ENCODE assay signal across 10 cellular contexts in genomic region chr4:152299553-152299952, GRCh38.
"Had no signal": no experiment of that assay in that cellular context is flagged by ENCODE, and none has a peak within 500 bp of the region (broad histone marks: within the 10 kb centered on the region; RNA-seq: fewer than 3 reads in every experiment).

No MANE protein-coding gene starts in this region.

- H3K9ac ChIP-seq: KMS-11 had no signal

- H3K27ac ChIP-seq: HL-60, KMS-11 had no signal

- H3K4me3 Mint-ChIP-seq: HFFc6, IgD-negative memory B cell had no signal

- H3K4me1 ChIP-seq: HAP-1 had no signal

- H3K4me3 ChIP-seq: HAP-1 had no signal

- H3K27ac Mint-ChIP-seq: HFFc6 had no signal

- H3K4me2 ChIP-seq: KMS-11 had no signal

- H3K36me3 ChIP-seq: HAP-1 had no signal

- ATAC-seq: HCT116, HepG2 had no signal

- H3K9me3 Mint-ChIP-seq: HFFc6, IgD-negative memory B cell had no signal

- DNase-seq: GOT3, H7, HFFc6, KBM-7 had no signal

- H3K9me3 ChIP-seq: HAP-1 had no signal
